Comparison of ENCODE assay signal across 26 cellular contexts in genomic region chr2:182057002-182057401, GRCh38.
"Had no signal": no experiment of that assay in that cellular context is flagged by ENCODE, and none has a peak within 500 bp of the region (broad histone marks: within the 10 kb centered on the region; RNA-seq: fewer than 3 reads in every experiment).

No MANE protein-coding gene starts in this region.

- H3K36me3 Mint-ChIP-seq: activated naive CD4-positive, alpha-beta T cell treated with anti-CD3 and anti-CD28 coated beads, Interleukin-2, amount 50 U/mL, for 72 hours; IgD-negative memory B cell; T-cell had no signal

- DNase-seq: activated B cell treated with CpG ODN at 0.5 μM for 24 hours; activated CD4-positive, alpha-beta T cell treated with anti-CD3 and anti-CD28 coated beads for 1 hour; activated CD4-positive, alpha-beta T cell treated with anti-CD3 and anti-CD28 coated beads, Interleukin-2, amount 10 ng/mL, durations not matched to agents 24 days and 14 days; activated CD4-positive, alpha-beta T cell treated with anti-CD3 and anti-CD28 coated beads, Interleukin-2, amount 50 U/mL, for 48 hours; activated CD8-positive, alpha-beta memory T cell treated with anti-CD3 and anti-CD28 coated beads for 24 hours; activated effector memory CD4-positive, alpha-beta T cell treated with anti-CD3 and anti-CD28 coated beads, Interleukin-2, amount 50 U/mL, for 16 hours; activated naive CD4-positive, alpha-beta T cell treated with Interleukin-2 at 50 U/mL for 16 hours; activated naive CD8-positive, alpha-beta T cell treated with anti-CD3 and anti-CD28 coated beads, Interleukin-2, amount 50 U/mL, for 24 hours; activated T-cell treated with anti-CD3 and anti-CD28 coated beads, Interleukin-2, amount 50 U/mL, for 4 hours; amniotic stem cell; body of pancreas; MG63; NCI-H1105; NCI-H1436; NCI-H2029; NCI-H524 treated with DMSO at 0.1 percent for 48 hours; NCI-H774; SIG-M5; T-cell; T-helper 2 cell; T1000 had no signal

- H3K4me1 Mint-ChIP-seq: activated B cell treated with CpG ODN at 0.5 μM for 24 hours; activated CD4-positive, alpha-beta T cell treated with anti-CD3 and anti-CD28 coated beads, Interleukin-2, amount 10 ng/mL, durations not matched to agents 24 days and 14 days; activated naive CD8-positive, alpha-beta T cell treated with anti-CD3 and anti-CD28 coated beads, Interleukin-2, amount 50 U/mL, for 24 hours; central memory CD8-positive, alpha-beta T cell; IgD-negative memory B cell; T-cell had no signal

- ATAC-seq: activated naive CD4-positive, alpha-beta T cell treated with anti-CD3 and anti-CD28 coated beads, Interleukin-2, amount 50 U/mL, for 72 hours; activated naive CD8-positive, alpha-beta T cell treated with anti-CD3 and anti-CD28 coated beads, Interleukin-2, amount 50 U/mL, for 24 hours; activated T-cell treated with anti-CD3 and anti-CD28 coated beads, Interleukin-2, amount 50 U/mL, for 4 hours; body of pancreas; T-cell had no signal

- H3K4me3 Mint-ChIP-seq: activated B cell treated with CpG ODN at 0.5 μM for 24 hours; activated CD4-positive, alpha-beta T cell treated with anti-CD3 and anti-CD28 coated beads, Interleukin-2, amount 10 ng/mL, durations not matched to agents 24 days and 14 days; activated naive CD8-positive, alpha-beta T cell treated with anti-CD3 and anti-CD28 coated beads, Interleukin-2, amount 50 U/mL, for 24 hours; activated T-cell treated with anti-CD3 and anti-CD28 coated beads, Interleukin-2, amount 50 U/mL, for 4 hours; central memory CD8-positive, alpha-beta T cell; IgD-negative memory B cell; T-cell had no signal

- H3K9me3 Mint-ChIP-seq: activated B cell treated with CpG ODN at 0.5 μM for 24 hours; activated CD4-positive, alpha-beta T cell treated with anti-CD3 and anti-CD28 coated beads, Interleukin-2, amount 10 ng/mL, durations not matched to agents 24 days and 14 days; activated naive CD4-positive, alpha-beta T cell treated with anti-CD3 and anti-CD28 coated beads, Interleukin-2, amount 50 U/mL, for 72 hours; activated naive CD8-positive, alpha-beta T cell treated with anti-CD3 and anti-CD28 coated beads, Interleukin-2, amount 50 U/mL, for 24 hours; activated T-cell treated with anti-CD3 and anti-CD28 coated beads, Interleukin-2, amount 50 U/mL, for 4 hours; central memory CD8-positive, alpha-beta T cell; T-cell had no signal

- H3K27me3 Mint-ChIP-seq: activated B cell treated with CpG ODN at 0.5 μM for 24 hours; activated naive CD8-positive, alpha-beta T cell treated with anti-CD3 and anti-CD28 coated beads, Interleukin-2, amount 50 U/mL, for 24 hours had no signal

- FAIRE-seq: bronchial epithelial cell, TTC549 had no signal

- H3K27ac Mint-ChIP-seq: activated B cell treated with CpG ODN at 0.5 μM for 24 hours; activated CD4-positive, alpha-beta T cell treated with anti-CD3 and anti-CD28 coated beads, Interleukin-2, amount 10 ng/mL, durations not matched to agents 24 days and 14 days; activated naive CD4-positive, alpha-beta T cell treated with anti-CD3 and anti-CD28 coated beads, Interleukin-2, amount 50 U/mL, for 72 hours; activated naive CD8-positive, alpha-beta T cell treated with anti-CD3 and anti-CD28 coated beads, Interleukin-2, amount 50 U/mL, for 24 hours; IgD-negative memory B cell; T-cell had no signal
